ENCODE assay signal across 28 cellular contexts in the genomic region with DNA sequence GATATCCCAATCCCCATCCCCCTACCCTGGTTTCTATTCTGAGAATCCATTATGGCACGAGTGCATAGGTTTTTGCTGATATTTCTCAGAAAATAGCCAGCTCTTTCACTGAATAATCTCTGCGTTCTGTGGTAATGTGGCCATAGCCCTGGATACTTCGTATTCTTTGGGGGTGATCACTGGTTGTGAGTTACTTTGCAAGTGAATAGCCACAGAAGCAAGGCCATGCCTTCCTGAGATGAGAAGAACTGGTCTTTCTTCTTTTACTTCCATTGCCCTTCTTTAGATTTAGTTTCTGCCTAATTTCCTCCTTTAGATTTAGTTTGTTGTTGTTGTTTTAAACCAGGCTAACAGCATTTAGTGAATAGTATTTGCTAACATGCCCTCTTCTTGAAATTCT.
"Had no signal": no experiment of that assay in that cellular context is flagged by ENCODE, and none has a peak within 500 bp of the region (broad histone marks: within the 10 kb centered on the region; RNA-seq: fewer than 3 reads in every experiment).

No MANE protein-coding gene starts in this region.

- H3K27ac ChIP-seq: left ventricle myocardium inferior, neural progenitor cell, pancreas, prostate gland, skin epidermis, tibial nerve, uterus had no signal

- H3K27me3 Mint-ChIP-seq: naive B cell; stimulated activated naive CD8-positive, alpha-beta T cell treated with anti-CD3 and anti-CD28 coated beads, Interleukin-15, Interleukin-2, amounts not matched to agents 100 ng/mL and 50 ng/mL, for 24 hours; type B pancreatic cell had no signal

- H3K4me1 ChIP-seq: left ventricle myocardium inferior, pancreas, prostate gland, tibial nerve, uterus had no signal

- H3K27me3 ChIP-seq: neural progenitor cell, pancreas, tibial nerve, uterus had no signal

- H3K9me3 Mint-ChIP-seq: mesothelial cell of epicardium, nephron progenitor cell, neural progenitor cell, type B pancreatic cell had no signal

- H3K4me3 ChIP-seq: left ventricle myocardium inferior, lung, neural progenitor cell, pancreas, prostate gland, skin epidermis, tibial nerve, uterus had no signal

- H3K9ac ChIP-seq: neural progenitor cell had no signal

- H3K9me3 ChIP-seq: left ventricle myocardium inferior, pancreas, prostate gland, tibial nerve, uterus had no signal

- H3K27ac Mint-ChIP-seq: mesothelial cell of epicardium; naive B cell; natural killer cell; nephron progenitor cell; neural progenitor cell; stimulated activated naive CD8-positive, alpha-beta T cell treated with anti-CD3 and anti-CD28 coated beads, Interleukin-15, Interleukin-2, amounts not matched to agents 100 ng/mL and 50 ng/mL, for 24 hours; type B pancreatic cell had no signal

- H3K4me2 ChIP-seq: neural progenitor cell had no signal

- H3K36me3 ChIP-seq: left ventricle myocardium inferior, neural progenitor cell, pancreas, prostate gland, tibial nerve, uterus had no signal

- ATAC-seq: natural killer cell, pancreas, right cardiac atrium, sciatic nerve had no signal

- H3K4me1 Mint-ChIP-seq: naive B cell, natural killer cell, nephron progenitor cell had no signal

- DNase-seq: hippocampal formation; islet precursor cell; left ventricle myocardium inferior; mesendoderm; naive B cell; natural killer cell; nephron progenitor cell; nucleus accumbens; pancreas; posterior cingulate gyrus; retina; right cardiac atrium; stimulated activated CD4-positive, alpha-beta T cell treated with anti-CD3 and anti-CD28 coated beads, Interleukin-12 subunit alpha, Interleukin-12 subunit beta, amount 100 ng/mL, for 4 hours; stimulated activated CD4-positive, alpha-beta T cell treated with anti-CD3 and anti-CD28 coated beads, Interleukin-15, amount 100 ng/mL, for 24 hours; stimulated activated CD4-positive, alpha-beta T cell treated with anti-CD3 and anti-CD28 coated beads, Interleukin-2, amount 100 ng/mL, for 24 hours; stimulated activated CD4-positive, alpha-beta T cell treated with anti-CD3 and anti-CD28 coated beads, Interleukin-4, amount 100 ng/mL, for 1 hour; stimulated activated naive CD4-positive, alpha-beta T cell; substantia nigra; uterus had no signal

- H3K36me3 Mint-ChIP-seq: mesothelial cell of epicardium, naive B cell, natural killer cell, neural progenitor cell, type B pancreatic cell had no signal

- H3K4me3 Mint-ChIP-seq: mesothelial cell of epicardium; naive B cell; natural killer cell; nephron progenitor cell; neural progenitor cell; stimulated activated naive CD8-positive, alpha-beta T cell treated with anti-CD3 and anti-CD28 coated beads, Interleukin-15, Interleukin-2, amounts not matched to agents 100 ng/mL and 50 ng/mL, for 24 hours; type B pancreatic cell had no signal
